In genomic region chr4:99808260-99808857, GRCh38 we compare ENCODE assay signal across 8 cellular contexts. TPM values are rescaled to one million over a fixed set of nuclear protein-coding genes. Genes with fewer than 3 reads are reported as not detected.
A peak's percentile ranks its signal among the peaks of the same experiment; 100 is the strongest.
DNase-seq lines count a peak whose midpoint lies in the region; ATAC-seq and TF ChIP-seq lines count a peak whose summit lies in the region.

No MANE protein-coding gene starts in this region.

- ATAC-seq in GM19438 (IDR thresholded peaks at IDR 0.05; ENCODE audit: low read depth, unreplicated experiment) (peak; percentile 92), HG03439 (IDR thresholded peaks at IDR 0.05; ENCODE audit: unreplicated experiment) (peak; percentile 68), foreskin keratinocyte (peak; percentile 80)

- DNase-seq in COR-L47 (lab: John Stamatoyannopoulos, UW) (peak; percentile 39), Peyer's patch (peak; percentile 64 to 87 (median 64)), foreskin keratinocyte (no peak), retinal pigment epithelial cell (ENCODE audit: low read depth) (no peak), middle frontal gyrus (ENCODE audit: extremely low spot score, low spot score) (no peak)
- peak; percentile 80 to 84 for DNase-seq in activated T-cell treated with anti-CD3 and anti-CD28 coated beads, Interleukin-2, amount 50 U/mL, for 48 hours

- H3K27me3 ChIP-seq in Peyer's patch (no peaks in the 10 kb centered on the region), foreskin keratinocyte (peaks cover 5% of the 10 kb centered on the region)

- no peaks in the 10 kb centered on the region for H3K9me3 ChIP-seq in Peyer's patch

- peak; percentile 22 to 80 (median 74) for TF ChIP-seq CTCF in Peyer's patch (IDR thresholded peaks at IDR 0.05)
- peak; percentile 93 for TF ChIP-seq CTCF in foreskin keratinocyte (conservative IDR thresholded peaks at IDR 0.05)
- TF ChIP-seq CTCF in retinal pigment epithelial cell (conservative IDR thresholded peaks at IDR 0.05; ENCODE audit: low read depth, low read length) = peak; percentile 79

- no peak for TF ChIP-seq POLR2A in Peyer's patch (IDR thresholded peaks at IDR 0.05)

- H3K36me3 ChIP-seq in Peyer's patch = no peaks in the 10 kb centered on the region

- H3K4me1 ChIP-seq in Peyer's patch = no peaks in the 10 kb centered on the region
- H3K4me1 ChIP-seq in foreskin keratinocyte = no peaks in the 10 kb centered on the region

- H3K27ac ChIP-seq in Peyer's patch (no peak overlapping the region), foreskin keratinocyte (no peak overlapping the region)

- no peak overlapping the region for H3K4me3 ChIP-seq in Peyer's patch
- no peak overlapping the region for H3K4me3 ChIP-seq in retinal pigment epithelial cell (ENCODE audit: low read length)

RNA-seq across cellular contexts. Expression of gene DAPP1, which starts 8.3 kb away (rescaled TPM):
- total RNA-seq in Peyer's patch = 10 to 100 TPM in 1 of 4 donors, 1 to 10 TPM in 2, not detected in 1; 1.1 to 47.0 (median 5.0) TPM
- 54.2 and 60.6 TPM in 2 replicates for total RNA-seq in foreskin keratinocyte
- polyA plus RNA-seq in foreskin keratinocyte = 16.7 and 18.5 TPM in 2 replicates

Comparison
In these comparisons a context has a peak if more than half of its experiments do, and no peak if none do; other contexts are left out.
1. DNase-seq: peak in COR-L47 (single experiment), Peyer's patch (3 of 3) and activated T-cell treated with anti-CD3 and anti-CD28 coated beads, Interleukin-2, amount 50 U/mL, for 48 hours (2 of 2); none in foreskin keratinocyte (0 of 2), retinal pigment epithelial cell (single experiment) and middle frontal gyrus (single experiment).
2. Peak in every context shown above with its lines, with median percentiles within 50 percentile points of each other: ATAC-seq and CTCF ChIP-seq.